10 cellular contexts compared by ENCODE assay signal in genomic region chr20:33933469-33933909, GRCh38.
A peak's percentile ranks its signal among the peaks of the same experiment; 100 is the strongest.
DNase-seq lines count a peak whose midpoint lies in the region; ATAC-seq, FAIRE-seq and TF ChIP-seq lines count a peak whose summit lies in the region.
"Had no signal": no experiment of that assay in that cellular context is flagged by ENCODE, and none has a peak within 500 bp of the region (broad histone marks: within the 10 kb centered on the region; RNA-seq: fewer than 3 reads in every experiment).

No MANE protein-coding gene starts in this region.

- no peak overlapping the region for H3K4me2 ChIP-seq in endothelial cell of umbilical vein (ENCODE audit: insufficient read depth, low read length)

- no peak overlapping the region for H3K9ac ChIP-seq in endothelial cell of umbilical vein (replicated peaks; ENCODE audit: extremely low read depth, insufficient read depth, low read length)

- BruUV-seq in endothelial cell of umbilical vein (replicated peaks; lab: Mats Ljungman, UMichigan): no TSS peak

- H3K27me3 ChIP-seq in endothelial cell of umbilical vein (ENCODE audit: control insufficient read depth in 2 of 2, insufficient read depth in 2 of 2, low read length in 2 of 2): peaks cover 0 to 2% of the 10 kb centered on the region in 2 experiments

- H3K4me3 Mint-ChIP-seq in stimulated activated naive B cell treated with anti-CD40 and anti-IgM and Interleukin-4, amounts not matched to agents 10 μg/mL and 1 μg/mL and 100 μg/mL, for 72 hours: no peak overlapping the region

- ATAC-seq in stimulated activated naive B cell treated with anti-CD40 and anti-IgM and Interleukin-4, amounts not matched to agents 10 μg/mL and 1 μg/mL and 100 μg/mL, for 72 hours (replicated peaks): peak; percentile 83 to 86
- no peak for ATAC-seq in HG03342 (IDR thresholded peaks at IDR 0.05; ENCODE audit: unreplicated experiment)

- CTCF ChIA-PET in endothelial cell of umbilical vein (lab: Charles Lee): interaction anchor here (0.6 to 1.5 kb wide), 3 partner anchors 134 to 1303 kb away, joined by 3 to 8 read pairs (median 4); no protein-coding TSS in a partner anchor

- H3K9me1 ChIP-seq in endothelial cell of umbilical vein (replicated peaks; ENCODE audit: control insufficient read depth, extremely low read depth, insufficient read depth, low read length): no peaks in the 10 kb centered on the region

- intact Hi-C loops in endothelial cell of umbilical vein (cut with micrococcal nuclease): loop anchor here (1.0 kb wide), 1 partner anchor 196 kb away; no protein-coding TSS in a partner anchor

- H3K4me1 Mint-ChIP-seq in stimulated activated naive B cell treated with anti-CD40 and anti-IgM and Interleukin-4, amounts not matched to agents 10 μg/mL and 1 μg/mL and 100 μg/mL, for 72 hours: no peaks in the 10 kb centered on the region

- POLR2A ChIA-PET in endothelial cell of umbilical vein (lab: Charles Lee): no interaction called here

- peaks cover 0 to 7% of the 10 kb centered on the region in 2 donors for H3K27me3 Mint-ChIP-seq in stimulated activated naive B cell treated with anti-CD40 and anti-IgM and Interleukin-4, amounts not matched to agents 10 μg/mL and 1 μg/mL and 100 μg/mL, for 72 hours

- no peaks in the 10 kb centered on the region for H3K4me1 ChIP-seq in endothelial cell of umbilical vein (ENCODE audit: control insufficient read depth, extremely low read depth, insufficient read depth, low read length)

- DNase-seq in DMS153 (lab: John Stamatoyannopoulos, UW): peak; percentile 19
- no peak for DNase-seq in DMS153 treated with DMSO at 0.1 percent for 48 hours (lab: John Stamatoyannopoulos, UW; ENCODE audit: unreplicated experiment)
- peak; percentile 38 for DNase-seq in NCI-H446 treated with DMSO at 0.1 percent for 48 hours (lab: John Stamatoyannopoulos, UW)
- peak; percentile 73 for DNase-seq in activated CD8-positive, alpha-beta memory T cell treated with anti-CD3 and anti-CD28 coated beads for 24 hours
- no peak for DNase-seq in endothelial cell of umbilical vein (ENCODE audit: low read depth, low spot score)
- peak; percentile 53 for DNase-seq in middle frontal gyrus (ENCODE audit: extremely low spot score, low spot score)
- DNase-seq in stimulated activated naive B cell treated with anti-CD40 and anti-IgM and Interleukin-4, amounts not matched to agents 10 μg/mL and 1 μg/mL and 100 μg/mL, for 72 hours: peak; percentile 44

- no peak overlapping the region for H2AFZ ChIP-seq in endothelial cell of umbilical vein (ENCODE audit: low read depth, low read length)

- H3K9me3 ChIP-seq in endothelial cell of umbilical vein (replicated peaks; ENCODE audit: control insufficient read depth, insufficient read depth, low read length): no peaks in the 10 kb centered on the region

- no peaks in the 10 kb centered on the region for H4K20me1 ChIP-seq in endothelial cell of umbilical vein (replicated peaks; ENCODE audit: control insufficient read depth, extremely low read depth, insufficient read depth, low read length)

- dilution Hi-C loops in endothelial cell of umbilical vein (cut with MboI; ENCODE audit: extremely low pct_ligation_motif_present, low sequenced_read_pairs): no loop called here

- no peaks in the 10 kb centered on the region for H3K36me3 Mint-ChIP-seq in stimulated activated naive B cell treated with anti-CD40 and anti-IgM and Interleukin-4, amounts not matched to agents 10 μg/mL and 1 μg/mL and 100 μg/mL, for 72 hours

- peak; percentile 19 to 21 for TF ChIP-seq CTCF in endothelial cell of umbilical vein (IDR thresholded peaks at IDR 0.05; ENCODE audit: extremely low read depth in 1 of 2, insufficient read depth in 1 of 2, low read depth in 1 of 2, low read length in 2 of 2)

- H3K79me2 ChIP-seq in endothelial cell of umbilical vein (ENCODE audit: control insufficient read depth, insufficient read depth, low read length): no peaks in the 10 kb centered on the region

- H3K27ac Mint-ChIP-seq in stimulated activated naive B cell treated with anti-CD40 and anti-IgM and Interleukin-4, amounts not matched to agents 10 μg/mL and 1 μg/mL and 100 μg/mL, for 72 hours: peak overlapping the region; percentile 60

- FAIRE-seq in endothelial cell of umbilical vein (lab: Jason Lieb, UNC): no peak
- FAIRE-seq: A204.1, endometrium had no signal

- H3K9me3 Mint-ChIP-seq in stimulated activated naive B cell treated with anti-CD40 and anti-IgM and Interleukin-4, amounts not matched to agents 10 μg/mL and 1 μg/mL and 100 μg/mL, for 72 hours: no peaks in the 10 kb centered on the region

- no peaks in the 10 kb centered on the region for H3K36me3 ChIP-seq in endothelial cell of umbilical vein (ENCODE audit: control insufficient read depth in 2 of 2, extremely low read depth in 1 of 2, insufficient read depth in 2 of 2, low read length in 2 of 2)

- TF ChIP-seq POLR2A in endothelial cell of umbilical vein (IDR thresholded peaks at IDR 0.05; ENCODE audit: low read depth, low read length): no peak

- H3K27ac ChIP-seq in endothelial cell of umbilical vein (ENCODE audit: insufficient read depth, low read depth, low read length): no peak overlapping the region

- H3K4me3 ChIP-seq in endothelial cell of umbilical vein (replicated peaks in 1 of 3; ENCODE audit: insufficient read depth in 1 of 3, low read depth in 1 of 3, low read length in 3 of 3): no peak overlapping the region

TF ChIP-seq in endothelial cell of umbilical vein, 7 proteins besides CTCF, POLR2A, EP300 and RAD21:
- TF ChIP-seq EZH2 (IDR thresholded peaks at IDR 0.05; ENCODE audit: borderline replicate concordance, low read depth, low read length, severe bottlenecking) (no peak), JUN (IDR thresholded peaks at IDR 0.05; ENCODE audit: borderline replicate concordance, insufficient read depth, insufficient read length, low read depth) (no peak), GATA2 (IDR thresholded peaks at IDR 0.05; ENCODE audit: insufficient read depth, insufficient read length, low read depth, low read length) (no peak), MAX (IDR thresholded peaks at IDR 0.05; ENCODE audit: insufficient read depth, insufficient read length) (no peak), MYC (IDR thresholded peaks at IDR 0.05; ENCODE audit: low read depth, low read length) (no peak), POLR2AphosphoS5 (IDR thresholded peaks at IDR 0.05; ENCODE audit: insufficient read depth, low read depth, low read length) (no peak), FOS (IDR thresholded peaks at IDR 0.05; ENCODE audit: borderline replicate concordance, insufficient read depth, low read length) (no peak)

Comparison
In these comparisons a context has a peak if more than half of its experiments do, and no peak if none do; other contexts are left out.
1. DNase-seq: peak in DMS153 (single experiment), NCI-H446 treated with DMSO at 0.1 percent for 48 hours (single experiment), activated CD8-positive, alpha-beta memory T cell treated with anti-CD3 and anti-CD28 coated beads for 24 hours (single experiment), middle frontal gyrus (single experiment) and stimulated activated naive B cell treated with anti-CD40 and anti-IgM and Interleukin-4, amounts not matched to agents 10 μg/mL and 1 μg/mL and 100 μg/mL, for 72 hours (single experiment); none in DMS153 treated with DMSO at 0.1 percent for 48 hours (single experiment) and endothelial cell of umbilical vein (single experiment).